ENCODE assay signal across 1 cellular context in genomic region chr21:38915546-38915945, GRCh38.
TF ChIP-seq lines count a peak whose summit lies in the region.

No MANE protein-coding gene starts in this region.

TF ChIP-seq in H1, 55 proteins besides CTCF, POLR2A, EP300 and RAD21 (continued from another document):
- TF ChIP-seq POLR2AphosphoS5 (IDR thresholded peaks at IDR 0.05; ENCODE audit: low read depth, low read length) (no peak), TAF7 (optimal IDR thresholded peaks at IDR 0.05; ENCODE audit: borderline replicate concordance, low read depth, low read length) (no peak)
